In the genomic region with DNA sequence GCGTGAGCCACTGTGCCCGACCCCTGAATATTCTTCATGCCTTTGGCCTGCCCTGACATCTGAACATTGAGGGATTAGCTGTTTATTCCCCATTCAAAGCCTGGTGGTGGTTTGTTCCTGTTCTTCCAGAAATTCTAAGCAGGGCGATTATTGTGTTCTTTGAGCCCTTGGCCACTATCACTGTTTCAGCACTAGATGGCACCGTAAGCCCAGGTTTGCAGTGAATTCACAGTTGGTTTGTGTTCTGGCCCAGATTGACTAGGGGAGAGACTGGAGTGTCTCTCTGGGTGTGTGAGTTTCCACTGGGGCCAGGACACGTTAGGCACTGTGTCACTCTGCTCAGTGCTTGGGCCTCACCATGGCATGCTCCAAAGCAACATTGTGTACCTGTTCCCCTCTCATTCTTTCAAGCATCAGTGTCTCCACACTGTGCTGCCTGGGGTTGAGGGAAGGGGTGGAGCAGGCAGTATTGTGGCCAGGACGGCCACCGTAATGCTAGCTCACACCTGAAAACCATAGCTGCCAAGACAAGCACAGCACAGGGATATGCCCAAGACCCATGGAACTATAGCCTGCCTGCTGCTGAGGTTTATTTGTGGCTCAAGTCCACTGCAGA, we compare ENCODE assay signal across 8 cellular contexts. TPM values are rescaled to one million over a fixed set of nuclear protein-coding genes. Genes with fewer than 3 reads are reported as not detected.
A peak's percentile ranks its signal among the peaks of the same experiment; 100 is the strongest.
DNase-seq lines count a peak whose midpoint lies in the region; ATAC-seq lines count a peak whose summit lies in the region.

No MANE protein-coding gene starts in this region.

- H3K36me3 Mint-ChIP-seq in T-helper 2 cell treated with Interferon-gamma antibody and Interleukin-4, amounts not matched to agents 5 μg/mL and 100 μg/mL, for 36 hours (ENCODE audit: low read depth): peaks cover 31% of the 10 kb centered on the region
- peaks cover 21 to 49% (median 44%) of the 10 kb centered on the region in 3 donors for H3K36me3 Mint-ChIP-seq in CD8-positive, alpha-beta memory T cell

- DNase-seq in CMK (ENCODE audit: low read depth) (peak; percentile 8), HAP-1 (ENCODE audit: low spot score in 2 of 2) (peak; percentile 34 to 69), germinal center (ENCODE audit: low spot score) (peak; percentile 29), mucosa of gallbladder (ENCODE audit: low spot score) (no peak)
- DNase-seq in T-helper 2 cell treated with Interferon-gamma antibody and Interleukin-4, amounts not matched to agents 5 μg/mL and 100 μg/mL, for 36 hours (ENCODE audit: low spot score): peak; percentile 8
- peak; percentile 22 to 28 for DNase-seq in stimulated activated naive CD8-positive, alpha-beta T cell treated with anti-CD3 and anti-CD28 coated beads, Interleukin-15, amount 100 ng/mL, for 72 hours
- no peak for DNase-seq in CD8-positive, alpha-beta memory T cell
- DNase-seq in stimulated activated naive CD4-positive, alpha-beta T cell (lab: John Stamatoyannopoulos, UW): no peak

- no peaks in the 10 kb centered on the region for H3K9me3 ChIP-seq in HAP-1
- H3K9me3 ChIP-seq in CD8-positive, alpha-beta memory T cell (ENCODE audit: low read length): peaks cover 5% of the 10 kb centered on the region

- CTCF ChIA-PET in CD8-positive, alpha-beta memory T cell (lab: Charles Lee): no interaction called here

- peak; percentile 75 for ATAC-seq in stimulated activated naive CD8-positive, alpha-beta T cell treated with anti-CD3 and anti-CD28 coated beads, Interleukin-15, amount 100 ng/mL, for 72 hours

- no peaks in the 10 kb centered on the region; the same call in 1 of the 2 replicates for H3K4me1 ChIP-seq in HAP-1
- H3K4me1 ChIP-seq in CD8-positive, alpha-beta memory T cell (ENCODE audit: insufficient read depth, low read length): no peaks in the 10 kb centered on the region

- no peaks in the 10 kb centered on the region for H3K36me3 ChIP-seq in HAP-1 (replicated peaks)
- no peaks in the 10 kb centered on the region for H3K36me3 ChIP-seq in CD8-positive, alpha-beta memory T cell (ENCODE audit: insufficient read depth, low read length)

- peaks cover 19% of the 10 kb centered on the region for H3K4me1 Mint-ChIP-seq in T-helper 2 cell treated with Interferon-gamma antibody and Interleukin-4, amounts not matched to agents 5 μg/mL and 100 μg/mL, for 36 hours (ENCODE audit: low read depth)
- H3K4me1 Mint-ChIP-seq in stimulated activated naive CD8-positive, alpha-beta T cell treated with anti-CD3 and anti-CD28 coated beads, Interleukin-15, amount 100 ng/mL, for 72 hours: peaks cover 11% of the 10 kb centered on the region
- peaks cover 38 to 52% (median 48%) of the 10 kb centered on the region in 3 donors for H3K4me1 Mint-ChIP-seq in CD8-positive, alpha-beta memory T cell

- no peak overlapping the region for H3K4me3 ChIP-seq in HAP-1
- no peak overlapping the region for H3K4me3 ChIP-seq in CD8-positive, alpha-beta memory T cell (ENCODE audit: low read length)

- no peaks in the 10 kb centered on the region for H3K27me3 ChIP-seq in HAP-1 (ENCODE audit: low read depth)
- H3K27me3 ChIP-seq in CD8-positive, alpha-beta memory T cell (ENCODE audit: insufficient read depth, low read length, poor library complexity, severe bottlenecking): no peaks in the 10 kb centered on the region

- no peak overlapping the region for H3K27ac Mint-ChIP-seq in T-helper 2 cell treated with Interferon-gamma antibody and Interleukin-4, amounts not matched to agents 5 μg/mL and 100 μg/mL, for 36 hours
- H3K27ac Mint-ChIP-seq in stimulated activated naive CD8-positive, alpha-beta T cell treated with anti-CD3 and anti-CD28 coated beads, Interleukin-15, amount 100 ng/mL, for 72 hours: no peak overlapping the region
- H3K27ac Mint-ChIP-seq in CD8-positive, alpha-beta memory T cell: no peak overlapping the region

- in situ Hi-C loops in HAP-1 (cut with MboI; ENCODE audit: low sequenced_read_pairs): no loop called here

- H3K4me3 Mint-ChIP-seq in T-helper 2 cell treated with Interferon-gamma antibody and Interleukin-4, amounts not matched to agents 5 μg/mL and 100 μg/mL, for 36 hours: no peak overlapping the region
- no peak overlapping the region for H3K4me3 Mint-ChIP-seq in stimulated activated naive CD8-positive, alpha-beta T cell treated with anti-CD3 and anti-CD28 coated beads, Interleukin-15, amount 100 ng/mL, for 72 hours
- H3K4me3 Mint-ChIP-seq in CD8-positive, alpha-beta memory T cell: no peak overlapping the region

- peaks cover 19% of the 10 kb centered on the region for H3K9me3 Mint-ChIP-seq in T-helper 2 cell treated with Interferon-gamma antibody and Interleukin-4, amounts not matched to agents 5 μg/mL and 100 μg/mL, for 36 hours
- H3K9me3 Mint-ChIP-seq in stimulated activated naive CD8-positive, alpha-beta T cell treated with anti-CD3 and anti-CD28 coated beads, Interleukin-15, amount 100 ng/mL, for 72 hours: peaks cover 25 to 27% of the 10 kb centered on the region in 2 donors
- peaks cover 17 to 28% (median 26%) of the 10 kb centered on the region in 5 donors for H3K9me3 Mint-ChIP-seq in CD8-positive, alpha-beta memory T cell

- H3K27me3 Mint-ChIP-seq in T-helper 2 cell treated with Interferon-gamma antibody and Interleukin-4, amounts not matched to agents 5 μg/mL and 100 μg/mL, for 36 hours (ENCODE audit: low read depth): no peaks in the 10 kb centered on the region
- H3K27me3 Mint-ChIP-seq in stimulated activated naive CD8-positive, alpha-beta T cell treated with anti-CD3 and anti-CD28 coated beads, Interleukin-15, amount 100 ng/mL, for 72 hours: no peaks in the 10 kb centered on the region
- peaks cover 0 to 1% of the 10 kb centered on the region in 2 donors for H3K27me3 Mint-ChIP-seq in CD8-positive, alpha-beta memory T cell

- H3K27ac ChIP-seq in CD8-positive, alpha-beta memory T cell (ENCODE audit: low read depth, low read length): no peak overlapping the region

- POLR2A ChIA-PET in CD8-positive, alpha-beta memory T cell (lab: Charles Lee): no interaction called here

RNA-seq across cellular contexts. Expression of a gene that starts 52.7 kb away (rescaled TPM):
- total RNA-seq in CD8-positive, alpha-beta memory T cell: 10 to 100 TPM; 14.8 to 17.8 TPM
- polyA plus RNA-seq in CD8-positive, alpha-beta memory T cell: 8.0 TPM
- 34.6 TPM for total RNA-seq in mucosa of gallbladder

Comparison
In these comparisons a context has a peak if more than half of its experiments do, and no peak if none do; other contexts are left out.
1. DNase-seq: peak in CMK (single experiment), HAP-1 (2 of 2), T-helper 2 cell treated with Interferon-gamma antibody and Interleukin-4, amounts not matched to agents 5 μg/mL and 100 μg/mL, for 36 hours (single experiment), germinal center (single experiment) and stimulated activated naive CD8-positive, alpha-beta T cell treated with anti-CD3 and anti-CD28 coated beads, Interleukin-15, amount 100 ng/mL, for 72 hours (2 of 2); none in CD8-positive, alpha-beta memory T cell (0 of 5), mucosa of gallbladder (single experiment) and stimulated activated naive CD4-positive, alpha-beta T cell (0 of 6).